ENCODE assay signal across 8 cellular contexts in the genomic region with DNA sequence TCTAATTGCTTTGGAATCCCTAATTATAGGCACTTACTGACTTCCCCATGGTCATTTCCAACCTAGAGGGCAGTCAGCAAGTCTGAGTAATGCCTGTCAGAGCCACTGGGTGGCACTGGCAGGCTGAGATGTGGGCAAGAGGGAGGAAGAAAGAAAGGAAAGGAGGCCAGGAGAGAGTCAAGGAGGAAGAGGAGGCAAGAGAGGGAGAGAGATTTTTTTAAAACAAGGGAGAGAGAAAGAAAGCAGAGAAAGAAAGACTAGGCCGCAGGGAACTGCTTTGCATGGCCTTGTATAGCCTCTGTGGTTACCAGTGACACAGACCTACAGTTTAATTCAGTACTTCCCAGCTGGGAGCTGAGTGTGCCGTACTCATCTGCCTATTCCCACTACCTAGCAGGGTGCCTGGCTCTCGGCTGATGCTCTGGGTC.
DNase-seq lines count a peak whose midpoint lies in the region; ATAC-seq and TF ChIP-seq lines count a peak whose summit lies in the region.

No MANE protein-coding gene starts in this region.

- H3K27me3 ChIP-seq in BJ (ENCODE audit: control insufficient read depth, insufficient read depth, low read length) (no peaks in the 10 kb centered on the region), cardiac muscle cell (peaks cover 8% of the 10 kb centered on the region)

- H3K4me3 ChIP-seq in BJ (ENCODE audit: low read depth, low read length), result no peak overlapping the region
- no peak overlapping the region for H3K4me3 ChIP-seq in cardiac muscle cell

- no peak overlapping the region for H3K27ac Mint-ChIP-seq in activated naive CD4-positive, alpha-beta T cell treated with anti-CD3 and anti-CD28 coated beads, Interleukin-2, amount 50 U/mL, for 72 hours
- peak overlapping the region; percentile 11 for H3K27ac Mint-ChIP-seq in progenitor cell of endocrine pancreas

- no peaks in the 10 kb centered on the region for H3K36me3 Mint-ChIP-seq in activated naive CD4-positive, alpha-beta T cell treated with anti-CD3 and anti-CD28 coated beads, Interleukin-2, amount 50 U/mL, for 72 hours
- H3K36me3 Mint-ChIP-seq in progenitor cell of endocrine pancreas (ENCODE audit: insufficient read depth), result no peaks in the 10 kb centered on the region

- DNase-seq in BJ (ENCODE audit: low read depth) (no peak), RWPE1 (ENCODE audit: low spot score) (peak; percentile 49), cardiac muscle cell (ENCODE audit: low read depth in 1 of 2, low spot score in 1 of 2) (peak; percentile 60 to 77), progenitor cell of endocrine pancreas (ENCODE audit: low spot score, unreplicated experiment) (peak; percentile 39)
- DNase-seq in activated naive CD4-positive, alpha-beta T cell treated with anti-CD3 and anti-CD28 coated beads, Interleukin-2, amount 50 U/mL, for 72 hours (ENCODE audit: low spot score in 2 of 2), result peak; percentile 58 to 63

- CTCF ChIA-PET in BJ (lab: Yijun Ruan, JAX) (interaction anchor here (0.6 to 4.5 kb wide), 21 partner anchors 10 to 573 kb away, joined by 3 to 41 read pairs (median 3); a partner anchor contains a TSS), RWPE1 (lab: Yijun Ruan, JAX) (interaction anchor here (0.7 to 1.8 kb wide), 8 partner anchors 29 to 573 kb away, joined by 3 to 9 read pairs (median 4); no protein-coding TSS in a partner anchor)

- peak; percentile 94 for TF ChIP-seq CTCF in BJ (IDR thresholded peaks at IDR 0.05; ENCODE audit: insufficient read depth, low read depth, low read length)
- peak; percentile 80 for TF ChIP-seq CTCF in RWPE1 (conservative IDR thresholded peaks at IDR 0.05; ENCODE audit: low read depth)
- TF ChIP-seq CTCF in cardiac muscle cell (IDR thresholded peaks at IDR 0.05; ENCODE audit: low read depth, low read length), result peak; percentile 94
- peak; percentile 90 for TF ChIP-seq CTCF in progenitor cell of endocrine pancreas (IDR thresholded peaks at IDR 0.05; ENCODE audit: unreplicated experiment)

- no peaks in the 10 kb centered on the region for H3K9me3 Mint-ChIP-seq in activated naive CD4-positive, alpha-beta T cell treated with anti-CD3 and anti-CD28 coated beads, Interleukin-2, amount 50 U/mL, for 72 hours
- no peaks in the 10 kb centered on the region for H3K9me3 Mint-ChIP-seq in progenitor cell of endocrine pancreas (ENCODE audit: low read depth)

- H3K36me3 ChIP-seq in BJ (ENCODE audit: control insufficient read depth, insufficient read depth, low read length) (no peaks in the 10 kb centered on the region), cardiac muscle cell (no peaks in the 10 kb centered on the region)

- no peaks in the 10 kb centered on the region for H3K27me3 Mint-ChIP-seq in progenitor cell of endocrine pancreas

- no peaks in the 10 kb centered on the region for H3K4me1 ChIP-seq in cardiac muscle cell (ENCODE audit: low read depth)

- peaks cover 1% of the 10 kb centered on the region for H3K4me1 Mint-ChIP-seq in progenitor cell of endocrine pancreas (ENCODE audit: low read depth)

- POLR2A ChIA-PET in BJ (lab: Charles Lee) (no interaction called here), RWPE1 (lab: Yijun Ruan, JAX; ENCODE audit: low non-redundant PET) (no interaction called here)

- H3K27ac ChIP-seq in RWPE1 (no peak overlapping the region), cardiac muscle cell (no peak overlapping the region)

- H3K4me3 Mint-ChIP-seq in progenitor cell of endocrine pancreas (ENCODE audit: low read depth), result no peak overlapping the region

- no peaks in the 10 kb centered on the region for H3K9me3 ChIP-seq in cardiac muscle cell (ENCODE audit: low read depth)

- ATAC-seq in GM18870 (IDR thresholded peaks at IDR 0.05; ENCODE audit: unreplicated experiment) (peak; percentile 62), HG03159 (IDR thresholded peaks at IDR 0.05; ENCODE audit: unreplicated experiment) (peak; percentile 66), HG03457 (IDR thresholded peaks at IDR 0.05; ENCODE audit: unreplicated experiment) (no peak)
- ATAC-seq in activated naive CD4-positive, alpha-beta T cell treated with anti-CD3 and anti-CD28 coated beads, Interleukin-2, amount 50 U/mL, for 72 hours, result peak; percentile 66 to 84
